ENCODE assay signal across 20 cellular contexts in genomic region chr1:5279127-5279526, GRCh38.
DNase-seq lines count a peak whose midpoint lies in the region; ATAC-seq, FAIRE-seq and TF ChIP-seq lines count a peak whose summit lies in the region.
"Had no signal": no experiment of that assay in that cellular context is flagged by ENCODE, and none has a peak within 500 bp of the region (broad histone marks: within the 10 kb centered on the region; RNA-seq: fewer than 3 reads in every experiment).

No MANE protein-coding gene starts in this region.

- H3K36me3 Mint-ChIP-seq in CD4-positive, CD25-positive, alpha-beta regulatory T cell: no peaks in the 10 kb centered on the region
- H3K36me3 Mint-ChIP-seq in HFFc6 (ENCODE audit: low read depth): peaks cover 13% of the 10 kb centered on the region
- no peaks in the 10 kb centered on the region for H3K36me3 Mint-ChIP-seq in T-cell
- H3K36me3 Mint-ChIP-seq: CD14-positive monocyte; CD8-positive, alpha-beta T cell had no signal

- H3K4me1 ChIP-seq in CD4-positive, CD25-positive, alpha-beta regulatory T cell (ENCODE audit: control insufficient read depth, insufficient read depth, low read length, poor library complexity, severe bottlenecking): no peaks in the 10 kb centered on the region
- no peaks in the 10 kb centered on the region for H3K4me1 ChIP-seq in kidney (ENCODE audit: control insufficient read depth in 1 of 2, insufficient read depth in 1 of 2, low read depth in 1 of 2, low read length in 2 of 2)
- H3K4me1 ChIP-seq: HAP-1 had no signal

- H3K36me3 ChIP-seq in CD4-positive, CD25-positive, alpha-beta regulatory T cell (ENCODE audit: control insufficient read depth, insufficient read depth, low read length): no peaks in the 10 kb centered on the region
- no peaks in the 10 kb centered on the region for H3K36me3 ChIP-seq in kidney (ENCODE audit: control insufficient read depth in 1 of 2, insufficient read depth in 2 of 2, low read length in 2 of 2)
- H3K36me3 ChIP-seq: HAP-1 had no signal

- H3K4me3 ChIP-seq in CD4-positive, CD25-positive, alpha-beta regulatory T cell (ENCODE audit: low read depth, low read length): no peak overlapping the region
- H3K4me3 ChIP-seq in kidney (ENCODE audit: low read length in 2 of 2): no peak overlapping the region
- H3K4me3 ChIP-seq: HAP-1 had no signal

- H3K27ac Mint-ChIP-seq in CD4-positive, CD25-positive, alpha-beta regulatory T cell: peak overlapping the region in 2 of 3 donors; percentile 1 to 59
- no peak overlapping the region for H3K27ac Mint-ChIP-seq in HFFc6
- H3K27ac Mint-ChIP-seq in T-cell: no peak overlapping the region
- H3K27ac Mint-ChIP-seq: CD14-positive monocyte; CD8-positive, alpha-beta T cell; IgD-negative memory B cell had no signal

- H3K4me3 Mint-ChIP-seq in CD4-positive, CD25-positive, alpha-beta regulatory T cell: no peak overlapping the region
- no peak overlapping the region for H3K4me3 Mint-ChIP-seq in HFFc6
- no peak overlapping the region for H3K4me3 Mint-ChIP-seq in T-cell
- H3K4me3 Mint-ChIP-seq: CD14-positive monocyte; CD8-positive, alpha-beta T cell; IgD-negative memory B cell had no signal

- ATAC-seq in CD4-positive, CD25-positive, alpha-beta regulatory T cell (ENCODE audit: low read depth in 2 of 2): no peak
- ATAC-seq in sciatic nerve (peak; percentile 89), T-cell (replicated peaks in 1 of 4) (no peak)
- ATAC-seq: CD8-positive, alpha-beta T cell; HepG2 had no signal

- H3K9me3 ChIP-seq in CD4-positive, CD25-positive, alpha-beta regulatory T cell (ENCODE audit: control insufficient read depth in 2 of 2, low read length in 2 of 2): no peaks in the 10 kb centered on the region
- H3K9me3 ChIP-seq in kidney (ENCODE audit: control insufficient read depth in 1 of 2, low read length in 2 of 2): no peaks in the 10 kb centered on the region
- H3K9me3 ChIP-seq: HAP-1 had no signal

- TF ChIP-seq CTCF in kidney (IDR thresholded peaks at IDR 0.05; ENCODE audit: borderline replicate concordance, extremely low read depth, insufficient read depth): no peak
- no peak for TF ChIP-seq CTCF in HFFc6 (IDR thresholded peaks at IDR 0.05)

- no peak overlapping the region for H3K27ac ChIP-seq in CD4-positive, CD25-positive, alpha-beta regulatory T cell (ENCODE audit: insufficient read depth, low read length, poor library complexity, severe bottlenecking)
- no peak overlapping the region for H3K27ac ChIP-seq in kidney (ENCODE audit: low read depth in 2 of 2, low read length in 2 of 2)

- H3K9ac ChIP-seq in kidney (ENCODE audit: low read length in 2 of 2): no peak overlapping the region

- no peaks in the 10 kb centered on the region for H3K27me3 ChIP-seq in CD4-positive, CD25-positive, alpha-beta regulatory T cell (ENCODE audit: control insufficient read depth, insufficient read depth, low read length)

- no peak for FAIRE-seq in kidney (lab: Jason Lieb, UNC)
- FAIRE-seq: A204.1, H1, HepG2 had no signal

- H3K4me1 Mint-ChIP-seq in CD4-positive, CD25-positive, alpha-beta regulatory T cell: peaks cover 0 to 2% (median 0%) of the 10 kb centered on the region in 4 donors
- no peaks in the 10 kb centered on the region for H3K4me1 Mint-ChIP-seq in HFFc6 (ENCODE audit: low read depth)
- H3K4me1 Mint-ChIP-seq in T-cell: peaks cover 0 to 1% (median 0%) of the 10 kb centered on the region in 3 donors
- H3K4me1 Mint-ChIP-seq: CD14-positive monocyte, IgD-negative memory B cell had no signal

- intact Hi-C loops in kidney (cut with DNase I) (no loop called here), sciatic nerve (cut with DNase I) (no loop called here)

- DNase-seq in CD4-positive, CD25-positive, alpha-beta regulatory T cell: no peak
- DNase-seq in M059J (ENCODE audit: low read depth): peak; percentile 75
- DNase-seq in kidney: peak; percentile 81
- DNase-seq in sciatic nerve (ENCODE audit: low spot score): peak; percentile 64
- no peak for DNase-seq in HFFc6
- no peak for DNase-seq in NCI-H1930 (lab: John Stamatoyannopoulos, UW)
- DNase-seq in T-cell: no peak
- no peak for DNase-seq in GOT3 (lab: John Stamatoyannopoulos, UW)
- DNase-seq: ACHN; Calu3; CD8-positive, alpha-beta T cell; DMS79 treated with DMSO at 0.1 percent for 48 hours; GF-D8; KG1 had no signal

- CTCF ChIA-PET in T-cell (lab: Charles Lee): interaction anchor here in 1 of 2 donors (0.7 kb wide), 1 partner anchor 128 kb away, joined by 3 read pairs; no protein-coding TSS in a partner anchor

- H3K9me3 Mint-ChIP-seq in CD4-positive, CD25-positive, alpha-beta regulatory T cell: no peaks in the 10 kb centered on the region
- H3K9me3 Mint-ChIP-seq in HFFc6 (peaks cover 72% of the 10 kb centered on the region), T-cell (no peaks in the 10 kb centered on the region)
- H3K9me3 Mint-ChIP-seq: CD8-positive, alpha-beta T cell had no signal

- no peaks in the 10 kb centered on the region for H3K27me3 Mint-ChIP-seq in CD4-positive, CD25-positive, alpha-beta regulatory T cell
- H3K27me3 Mint-ChIP-seq in HFFc6 (ENCODE audit: insufficient read depth) (peaks cover 1% of the 10 kb centered on the region; the same call in 1 of the 2 replicates), T-cell (no peaks in the 10 kb centered on the region)
- H3K27me3 Mint-ChIP-seq: IgD-negative memory B cell had no signal

- POLR2A ChIA-PET in T-cell (lab: Charles Lee): no interaction called here

Comparison
In these comparisons a context has a peak if more than half of its experiments do, and no peak if none do; other contexts are left out.
1. DNase-seq: peak in M059J (single experiment), kidney (single experiment) and sciatic nerve (single experiment); none in CD4-positive, CD25-positive, alpha-beta regulatory T cell (0 of 3), HFFc6 (single experiment), NCI-H1930 (0 of 2), T-cell (0 of 34) and GOT3 (single experiment).
2. H3K27ac Mint-ChIP-seq: peak in CD4-positive, CD25-positive, alpha-beta regulatory T cell (2 of 3); none in HFFc6 (single experiment) and T-cell (0 of 2).